In the genomic region with DNA sequence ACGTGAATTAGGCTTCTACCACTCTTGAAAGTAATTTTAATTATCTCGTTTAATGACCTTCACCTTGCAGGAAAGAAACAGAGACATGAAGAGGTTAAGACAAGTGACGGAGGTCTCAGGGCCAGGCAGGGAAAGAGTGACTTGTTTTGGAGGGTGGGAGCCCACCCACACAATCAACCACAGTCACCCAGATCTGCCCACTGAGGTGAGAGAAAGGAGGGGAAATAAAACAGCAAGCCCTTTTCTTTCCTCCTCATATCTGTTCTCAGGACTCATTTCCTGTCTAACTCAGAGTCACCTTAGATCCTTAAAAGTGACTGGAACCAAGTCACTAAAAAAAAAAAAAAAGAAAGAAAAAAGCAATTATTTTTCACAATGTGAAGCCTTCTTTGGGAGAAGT, we compare ENCODE assay signal across 2 cellular contexts.
TF ChIP-seq lines count a peak whose summit lies in the region.

No MANE protein-coding gene starts in this region.

TF ChIP-seq in A549, 52 proteins besides CTCF, POLR2A, EP300 and RAD21:
- TF ChIP-seq POLR2AphosphoS2 (conservative IDR thresholded peaks at IDR 0.05; ENCODE audit: low read length) (no peak), HEYL (CRISPR knock-in tag; IDR thresholded peaks at IDR 0.05) (no peak), ESRRA (IDR thresholded peaks at IDR 0.05; ENCODE audit: borderline replicate concordance, low read length) (no peak), RNF2 (IDR thresholded peaks at IDR 0.05; ENCODE audit: borderline replicate concordance, low read depth) (no peak)
- TF ChIP-seq, protein P1, sequence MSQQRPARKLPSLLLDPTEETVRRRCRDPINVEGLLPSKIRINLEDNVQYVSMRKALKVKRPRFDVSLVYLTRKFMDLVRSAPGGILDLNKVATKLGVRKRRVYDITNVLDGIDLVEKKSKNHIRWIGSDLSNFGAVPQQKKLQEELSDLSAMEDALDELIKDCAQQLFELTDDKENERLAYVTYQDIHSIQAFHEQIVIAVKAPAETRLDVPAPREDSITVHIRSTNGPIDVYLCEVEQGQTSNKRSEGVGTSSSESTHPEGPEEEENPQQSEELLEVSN (IDR thresholded peaks at IDR 0.05; ENCODE audit: borderline replicate concordance, low read depth): no peak
- TF ChIP-seq, protein P2, sequence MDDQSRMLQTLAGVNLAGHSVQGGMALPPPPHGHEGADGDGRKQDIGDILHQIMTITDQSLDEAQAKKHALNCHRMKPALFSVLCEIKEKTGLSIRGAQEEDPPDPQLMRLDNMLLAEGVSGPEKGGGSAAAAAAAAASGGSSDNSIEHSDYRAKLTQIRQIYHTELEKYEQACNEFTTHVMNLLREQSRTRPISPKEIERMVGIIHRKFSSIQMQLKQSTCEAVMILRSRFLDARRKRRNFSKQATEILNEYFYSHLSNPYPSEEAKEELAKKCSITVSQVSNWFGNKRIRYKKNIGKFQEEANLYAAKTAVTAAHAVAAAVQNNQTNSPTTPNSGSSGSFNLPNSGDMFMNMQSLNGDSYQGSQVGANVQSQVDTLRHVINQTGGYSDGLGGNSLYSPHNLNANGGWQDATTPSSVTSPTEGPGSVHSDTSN (IDR thresholded peaks at IDR 0.05): no peak

TF ChIP-seq in HepG2, 621 proteins besides CTCF, POLR2A, EP300 and RAD21:
- TF ChIP-seq MAFK (conservative IDR thresholded peaks at IDR 0.05 in 1 of 2, IDR thresholded peaks at IDR 0.05 in 1 of 2; ENCODE audit: low read length in 2 of 2) (no peak), BRF2 (CRISPR knock-in tag; IDR thresholded peaks at IDR 0.05) (no peak), ZNF570 (CRISPR knock-in tag; IDR thresholded peaks at IDR 0.05; ENCODE audit: borderline replicate concordance) (no peak), ZNF383 (CRISPR knock-in tag; IDR thresholded peaks at IDR 0.05; ENCODE audit: borderline replicate concordance) (no peak), NFKB2 (CRISPR knock-in tag; IDR thresholded peaks at IDR 0.05; ENCODE audit: borderline replicate concordance) (no peak), NCOA5 (CRISPR knock-in tag; IDR thresholded peaks at IDR 0.05) (no peak), DR1 (CRISPR knock-in tag; IDR thresholded peaks at IDR 0.05) (no peak), AFF4 (CRISPR knock-in tag; IDR thresholded peaks at IDR 0.05) (no peak), JUN (CRISPR knock-in tag; IDR thresholded peaks at IDR 0.05) (no peak), RAD51 (IDR thresholded peaks at IDR 0.05; ENCODE audit: borderline replicate concordance) (no peak)
- TF ChIP-seq, protein P3, sequence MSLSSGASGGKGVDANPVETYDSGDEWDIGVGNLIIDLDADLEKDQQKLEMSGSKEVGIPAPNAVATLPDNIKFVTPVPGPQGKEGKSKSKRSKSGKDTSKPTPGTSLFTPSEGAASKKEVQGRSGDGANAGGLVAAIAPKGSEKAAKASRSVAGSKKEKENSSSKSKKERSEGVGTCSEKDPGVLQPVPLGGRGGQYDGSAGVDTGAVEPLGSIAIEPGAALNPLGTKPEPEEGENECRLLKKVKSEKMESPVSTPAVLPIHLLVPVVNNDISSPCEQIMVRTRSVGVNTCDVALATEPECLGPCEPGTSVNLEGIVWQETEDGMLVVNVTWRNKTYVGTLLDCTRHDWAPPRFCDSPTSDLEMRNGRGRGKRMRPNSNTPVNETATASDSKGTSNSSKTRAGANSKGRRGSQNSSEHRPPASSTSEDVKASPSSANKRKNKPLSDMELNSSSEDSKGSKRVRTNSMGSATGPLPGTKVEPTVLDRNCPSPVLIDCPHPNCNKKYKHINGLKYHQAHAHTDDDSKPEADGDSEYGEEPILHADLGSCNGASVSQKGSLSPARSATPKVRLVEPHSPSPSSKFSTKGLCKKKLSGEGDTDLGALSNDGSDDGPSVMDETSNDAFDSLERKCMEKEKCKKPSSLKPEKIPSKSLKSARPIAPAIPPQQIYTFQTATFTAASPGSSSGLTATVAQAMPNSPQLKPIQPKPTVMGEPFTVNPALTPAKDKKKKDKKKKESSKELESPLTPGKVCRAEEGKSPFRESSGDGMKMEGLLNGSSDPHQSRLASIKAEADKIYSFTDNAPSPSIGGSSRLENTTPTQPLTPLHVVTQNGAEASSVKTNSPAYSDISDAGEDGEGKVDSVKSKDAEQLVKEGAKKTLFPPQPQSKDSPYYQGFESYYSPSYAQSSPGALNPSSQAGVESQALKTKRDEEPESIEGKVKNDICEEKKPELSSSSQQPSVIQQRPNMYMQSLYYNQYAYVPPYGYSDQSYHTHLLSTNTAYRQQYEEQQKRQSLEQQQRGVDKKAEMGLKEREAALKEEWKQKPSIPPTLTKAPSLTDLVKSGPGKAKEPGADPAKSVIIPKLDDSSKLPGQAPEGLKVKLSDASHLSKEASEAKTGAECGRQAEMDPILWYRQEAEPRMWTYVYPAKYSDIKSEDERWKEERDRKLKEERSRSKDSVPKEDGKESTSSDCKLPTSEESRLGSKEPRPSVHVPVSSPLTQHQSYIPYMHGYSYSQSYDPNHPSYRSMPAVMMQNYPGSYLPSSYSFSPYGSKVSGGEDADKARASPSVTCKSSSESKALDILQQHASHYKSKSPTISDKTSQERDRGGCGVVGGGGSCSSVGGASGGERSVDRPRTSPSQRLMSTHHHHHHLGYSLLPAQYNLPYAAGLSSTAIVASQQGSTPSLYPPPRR (CRISPR knock-in tag; IDR thresholded peaks at IDR 0.05; ENCODE audit: borderline replicate concordance): no peak
